Comparison of ENCODE assay signal across 1 cellular context in genomic region chr19:55259540-55260210, GRCh38.
A peak's percentile ranks its signal among the peaks of the same experiment; 100 is the strongest.
TF ChIP-seq lines count a peak whose summit lies in the region.

No MANE protein-coding gene starts in this region.

TF ChIP-seq in A549, 52 proteins besides CTCF, POLR2A, EP300 and RAD21:
- TF ChIP-seq FOSB (CRISPR knock-in tag; IDR thresholded peaks at IDR 0.05) (0 out of 2 replicates have a peak, but pooled peaks have one; percentile 45), FOSL2 (IDR thresholded peaks at IDR 0.05) (no peak), FOSL2 (CRISPR knock-in tag; IDR thresholded peaks at IDR 0.05) (no peak), JUNB (IDR thresholded peaks at IDR 0.05) (no peak), JUN (IDR thresholded peaks at IDR 0.05) (peak in 1 of 2 experiments; percentile 8; a peak in 2 of 5 replicates), POLR2AphosphoS2 (conservative IDR thresholded peaks at IDR 0.05; ENCODE audit: low read length) (no peak), BCL3 (IDR thresholded peaks at IDR 0.05) (peak; percentile 12; the same call in 1 of the 3 replicates), PHF8 (IDR thresholded peaks at IDR 0.05; ENCODE audit: borderline replicate concordance, low read depth) (peak; percentile 73; the same call in 1 of the 2 replicates), REST (IDR thresholded peaks at IDR 0.05) (0 out of 2 replicates have a peak, but pooled peaks have one; percentile 18), TP53 (CRISPR knock-in tag; IDR thresholded peaks at IDR 0.05) (peak; percentile 13; the same call in 1 of the 2 replicates), EHF (CRISPR knock-in tag; IDR thresholded peaks at IDR 0.05) (0 out of 2 replicates have a peak, but pooled peaks have one; percentile 63), HOXA7 (CRISPR knock-in tag; IDR thresholded peaks at IDR 0.05) (0 out of 2 replicates have a peak, but pooled peaks have one; percentile 2)
